13 cellular contexts compared by ENCODE assay signal in the genomic region with DNA sequence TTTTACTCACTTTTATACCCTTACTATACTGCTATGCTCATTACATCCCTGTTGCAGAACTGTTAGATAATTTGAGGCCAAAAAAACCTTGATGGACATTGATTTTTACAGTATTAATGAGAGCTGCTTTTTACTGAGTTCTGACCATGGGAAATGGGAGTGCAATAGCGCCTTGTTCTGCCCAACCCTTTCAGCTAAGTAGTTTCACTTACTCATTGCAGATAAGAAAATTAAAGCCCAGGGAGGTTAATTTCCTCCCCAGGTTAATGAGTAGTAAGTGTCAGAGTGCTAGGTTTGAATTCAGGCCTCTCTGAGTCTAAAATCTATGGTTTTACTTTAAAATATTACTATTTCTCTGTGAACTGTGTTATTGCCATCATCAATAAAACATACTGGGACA.
DNase-seq lines count a peak whose midpoint lies in the region; ATAC-seq, FAIRE-seq and TF ChIP-seq lines count a peak whose summit lies in the region.
"Had no signal": no experiment of that assay in that cellular context is flagged by ENCODE, and none has a peak within 500 bp of the region (broad histone marks: within the 10 kb centered on the region; RNA-seq: fewer than 3 reads in every experiment).

No MANE protein-coding gene starts in this region.

- RAD21 ChIA-PET in GM12878 (lab: Charles Lee; ENCODE audit: unreplicated experiment), result interaction anchor here (1.0 to 2.9 kb wide), 2 partner anchors 118 to 233 kb away, joined by 3 to 9 read pairs; a partner anchor contains a TSS

- no peak overlapping the region for H3K56ac ChIP-seq in mesendoderm (ENCODE audit: low read length)

- CTCF ChIA-PET in GM12878 (lab: Yijun Ruan, JAX), result interaction anchor here (0.9 to 1.1 kb wide), 3 partner anchors 17 to 232 kb away, joined by 3 to 4 read pairs (median 4); a partner anchor contains a TSS

- intact Hi-C loops in GM12878 (cut with micrococcal nuclease; ENCODE audit: unreplicated experiment), result loop anchor here (5.0 kb wide), 2 partner anchors 308 to 323 kb away; no protein-coding TSS in a partner anchor
- intact Hi-C loops in gastrocnemius medialis (cut with DNase I; ENCODE audit: low total_unique reads), result no loop called here

- SMC1A ChIA-PET in GM12878 (lab: Charles Lee; ENCODE audit: uncharacterized antibody, unreplicated experiment), result interaction anchor here (0.5 to 0.9 kb wide), 4 partner anchors 19 to 230 kb away, joined by 3 to 4 read pairs (median 3); no protein-coding TSS in a partner anchor

- TF ChIP-seq EP300 in GM12878 (IDR thresholded peaks at IDR 0.05; ENCODE audit: borderline replicate concordance in 1 of 2, control insufficient read depth in 1 of 2, low read depth in 2 of 2, low read length in 2 of 2), result no peak
- no peak for TF ChIP-seq EP300 in upper lobe of left lung (IDR thresholded peaks at IDR 0.05)

- in situ Hi-C loops in GM12878 (cut with MboI), result no loop called here
- in situ Hi-C loops in gastrocnemius medialis (cut with MboI; ENCODE audit: low sequenced_read_pairs in 4 of 4), result loop anchor here in 2 of 4 donors (5.0 to 10.0 kb wide), 3 partner anchors 118 to 228 kb away; a partner anchor contains a TSS

- H4K5ac ChIP-seq in mesendoderm (ENCODE audit: low read length), result no peak overlapping the region

- H3K4me1 ChIP-seq in GM12878 (ENCODE audit: control insufficient read depth, insufficient read depth, low read length), result no peaks in the 10 kb centered on the region
- H3K4me1 ChIP-seq in gastrocnemius medialis, result peaks cover 27 to 39% of the 10 kb centered on the region in 2 donors
- peaks cover 4 to 17% (median 13%) of the 10 kb centered on the region in 4 donors for H3K4me1 ChIP-seq in upper lobe of left lung
- H3K4me1 ChIP-seq in mesendoderm (ENCODE audit: control insufficient read depth, low read depth, low read length), result no peaks in the 10 kb centered on the region

- H4K8ac ChIP-seq in mesendoderm (ENCODE audit: low read depth, low read length), result no peak overlapping the region

- H3K9me3 ChIP-seq in GM12878 (replicated peaks; ENCODE audit: control insufficient read depth, insufficient read depth, low read length) (no peaks in the 10 kb centered on the region), gastrocnemius medialis (no peaks in the 10 kb centered on the region), upper lobe of left lung (no peaks in the 10 kb centered on the region)

- H3K27me3 ChIP-seq in GM12878 (replicated peaks in 1 of 2; ENCODE audit: control insufficient read depth in 2 of 2, insufficient read depth in 2 of 2, low read length in 1 of 2), result no peaks in the 10 kb centered on the region
- no peaks in the 10 kb centered on the region for H3K27me3 ChIP-seq in gastrocnemius medialis
- no peaks in the 10 kb centered on the region for H3K27me3 ChIP-seq in upper lobe of left lung
- no peaks in the 10 kb centered on the region for H3K27me3 ChIP-seq in mesendoderm (ENCODE audit: insufficient read depth, low read length, poor library complexity)

- POLR2A ChIA-PET in GM12878 (lab: Charles Lee), result no interaction called here

- no peak for FAIRE-seq in GM12878 (lab: Jason Lieb, UNC)
- FAIRE-seq: bronchial epithelial cell, HTR-8/SVneo had no signal

- no peak overlapping the region for H3K4me3 ChIP-seq in GM12878
- H3K4me3 ChIP-seq in gastrocnemius medialis, result no peak overlapping the region
- no peak overlapping the region for H3K4me3 ChIP-seq in upper lobe of left lung
- H3K4me3 ChIP-seq in mesendoderm (ENCODE audit: low read length), result no peak overlapping the region

- H3K36me3 ChIP-seq in GM12878 (ENCODE audit: control insufficient read depth in 2 of 2, insufficient read depth in 2 of 2, low read length in 1 of 2) (peaks cover 0 to 5% of the 10 kb centered on the region in 2 experiments; a peak in 2 of 4 replicates), gastrocnemius medialis (peaks cover 0 to 9% of the 10 kb centered on the region in 2 donors), upper lobe of left lung (peaks cover 0 to 15% (median 2%) of the 10 kb centered on the region in 4 donors), mesendoderm (ENCODE audit: control insufficient read depth, insufficient read depth, low read length) (no peaks in the 10 kb centered on the region)

- no peak overlapping the region for H2BK5ac ChIP-seq in mesendoderm (ENCODE audit: low read length)

- TF ChIP-seq POLR2A in GM12878 (IDR thresholded peaks at IDR 0.05; ENCODE audit: low read depth, low read length), result no peak
- TF ChIP-seq POLR2A in gastrocnemius medialis (IDR thresholded peaks at IDR 0.05), result no peak
- no peak for TF ChIP-seq POLR2A in upper lobe of left lung (IDR thresholded peaks at IDR 0.05)

- H2AFZ ChIP-seq in GM12878 (ENCODE audit: control insufficient read depth, low read depth, low read length), result no peak overlapping the region

- ATAC-seq in GM18870 (IDR thresholded peaks at IDR 0.05; ENCODE audit: unreplicated experiment) (peak; percentile 38), HG02943 (IDR thresholded peaks at IDR 0.05; ENCODE audit: low read depth, unreplicated experiment) (peak; percentile 83), GM12878 (peak; percentile 60), gastrocnemius medialis (no peak), upper lobe of left lung (ENCODE audit: low FRiP score in 2 of 2) (no peak)

- H4K20me1 ChIP-seq in GM12878 (ENCODE audit: control insufficient read depth, insufficient read depth), result no peaks in the 10 kb centered on the region

- 85% methylated on average over 1 of the region's 1 CpG for WGBS in GM12878 (ENCODE audit: insufficient coverage, insufficient replicate concordance, low lambda C conversion rate, missing lambda C conversion rate)
- 72 to 85% methylated on average over 1 of the region's 1 CpG for WGBS in upper lobe of left lung, 2 donors
- no CpG with 5 or more reads among the region's 1 CpG for WGBS in mesendoderm (ENCODE audit: extremely low coverage, insufficient coverage, low lambda C conversion rate)

- TF ChIP-seq CTCF in GM12878 (IDR thresholded peaks at IDR 0.05 in 2 of 3, conservative IDR thresholded peaks at IDR 0.05 in 1 of 3; ENCODE audit: control insufficient read depth in 2 of 3, extremely low read depth in 1 of 3, insufficient read depth in 1 of 3, low read depth in 3 of 3, low read length in 3 of 3) (no peak), gastrocnemius medialis (IDR thresholded peaks at IDR 0.05 in 4 of 5, conservative IDR thresholded peaks at IDR 0.05 in 1 of 5) (no peak), upper lobe of left lung (IDR thresholded peaks at IDR 0.05) (no peak)

- no peak for TF ChIP-seq RAD21 in GM12878 (IDR thresholded peaks at IDR 0.05; ENCODE audit: insufficient read depth, low read depth, low read length)

- H3K9ac ChIP-seq in GM12878 (ENCODE audit: control insufficient read depth, insufficient read depth, low read length), result no peak overlapping the region
- no peak overlapping the region for H3K9ac ChIP-seq in mesendoderm (ENCODE audit: low read length)

- H3K18ac ChIP-seq in mesendoderm (ENCODE audit: low read length), result no peak overlapping the region

- no peak overlapping the region for H2AK5ac ChIP-seq in mesendoderm (ENCODE audit: low read length)

- H3K23ac ChIP-seq in mesendoderm (ENCODE audit: low read length), result no peak overlapping the region

- H3K27ac ChIP-seq in GM12878 (ENCODE audit: control insufficient read depth, insufficient read depth) (no peak overlapping the region), gastrocnemius medialis (peak overlapping the region; percentile 58 to 76 (median 70)), upper lobe of left lung (peak overlapping the region in 2 of 4 donors; percentile 56 to 57), mesendoderm (ENCODE audit: low read depth, low read length) (no peak overlapping the region)

- H2BK15ac ChIP-seq in mesendoderm (replicated peaks; ENCODE audit: low read depth), result no peak overlapping the region

- BruUV-seq in GM12878 (replicated peaks; lab: Mats Ljungman, UMichigan), result no TSS peak

- no peaks in the 10 kb centered on the region for H3K79me2 ChIP-seq in GM12878 (ENCODE audit: control insufficient read depth, insufficient read depth, low read length)
- H3K79me2 ChIP-seq in mesendoderm (ENCODE audit: control insufficient read depth, insufficient read depth, low read length), result no peaks in the 10 kb centered on the region

- H2BK120ac ChIP-seq in mesendoderm (ENCODE audit: low read depth, low read length), result no peak overlapping the region

- no peak overlapping the region for H3K4ac ChIP-seq in mesendoderm (ENCODE audit: low read depth, low read length)

- H3K79me1 ChIP-seq in mesendoderm (ENCODE audit: low read length), result no peaks in the 10 kb centered on the region

- H3K4me2 ChIP-seq in GM12878 (ENCODE audit: control insufficient read depth, insufficient read depth), result no peak overlapping the region
- no peak overlapping the region for H3K4me2 ChIP-seq in mesendoderm (ENCODE audit: low read length)

- DNase-seq in GM12878 (ENCODE audit: low read depth, low spot score) (no peak), gastrocnemius medialis (no peak), HuH-7 (ENCODE audit: low spot score) (no peak), AG08396 (ENCODE audit: low spot score) (no peak), upper lobe of left lung (no peak), mesendoderm (no peak)
- DNase-seq: activated CD4-positive, alpha-beta T cell treated with anti-CD3 and anti-CD28 coated beads for 1 hour; NCI-H1105; NCI-H526 had no signal

TF ChIP-seq in GM12878, 131 proteins besides CTCF, POLR2A, EP300 and RAD21 (continues in another document):
- TF ChIP-seq HDGF (IDR thresholded peaks at IDR 0.05), result no peak
- TF ChIP-seq JUNB (IDR thresholded peaks at IDR 0.05), result no peak
- no peak for TF ChIP-seq EED (IDR thresholded peaks at IDR 0.05; ENCODE audit: low read depth)

Comparison
In these comparisons a context has a peak if more than half of its experiments do, and no peak if none do; other contexts are left out.
1. ATAC-seq: peak in GM18870 (single experiment), HG02943 (single experiment) and GM12878 (single experiment); none in gastrocnemius medialis (0 of 2) and upper lobe of left lung (0 of 2).
2. H3K27ac ChIP-seq: peak in gastrocnemius medialis (4 of 4); none in GM12878 (single experiment) and mesendoderm (single experiment).